In genomic region chr1:98398092-98398491, GRCh38 we compare ENCODE assay signal across 13 cellular contexts.
"Had no signal": no experiment of that assay in that cellular context is flagged by ENCODE, and none has a peak within 500 bp of the region (broad histone marks: within the 10 kb centered on the region; RNA-seq: fewer than 3 reads in every experiment).

No MANE protein-coding gene starts in this region.

- ATAC-seq: left colon had no signal

- H3K36me3 ChIP-seq: cardiac muscle cell, neural progenitor cell, stomach, upper lobe of left lung had no signal

- H3K27ac Mint-ChIP-seq: activated T-cell treated with anti-CD3 and anti-CD28 coated beads, Interleukin-2, amount 50 U/mL, for 24 hours; neural progenitor cell had no signal

- H3K36me3 Mint-ChIP-seq: mesothelial cell of epicardium, neural progenitor cell had no signal

- H3K4me1 ChIP-seq: neural progenitor cell, parathyroid adenoma, testis had no signal

- H3K27ac ChIP-seq: cardiac muscle cell, neural progenitor cell, parathyroid adenoma, stomach, testis, upper lobe of left lung had no signal

- H3K9me3 Mint-ChIP-seq: activated T-cell treated with anti-CD3 and anti-CD28 coated beads, Interleukin-2, amount 50 U/mL, for 24 hours; mesothelial cell of epicardium; neural progenitor cell had no signal

- H2AFZ ChIP-seq: neural progenitor cell, parathyroid adenoma had no signal

- H3K79me2 ChIP-seq: parathyroid adenoma had no signal

- DNase-seq: activated CD4-positive, CD25-positive, alpha-beta regulatory T cell treated with anti-CD3 and anti-CD28 coated beads, Interleukin-2, amount 50 U/mL, for 72 hours; activated naive CD4-positive, alpha-beta T cell treated with anti-CD3 and anti-CD28 coated beads, Interleukin-2, amount 50 U/mL, for 16 hours; activated T-cell treated with anti-CD3 and anti-CD28 coated beads, Interleukin-2, amount 50 U/mL, for 24 hours; left colon; stimulated activated CD4-positive, alpha-beta T cell treated with anti-CD3 and anti-CD28 coated beads, Interleukin-1b, Interleukin-23, amount 100 ng/mL, for 48 hours; stomach; testis; upper lobe of left lung had no signal

- H3K4me3 ChIP-seq: cardiac muscle cell, lung, neural progenitor cell, stomach, testis, upper lobe of left lung had no signal

- H3K9me3 ChIP-seq: stomach, testis, upper lobe of left lung had no signal

- H3K27me3 ChIP-seq: cardiac muscle cell, neural progenitor cell, stomach, testis, upper lobe of left lung had no signal

- H3K4me1 Mint-ChIP-seq: neural progenitor cell had no signal

- H3K27me3 Mint-ChIP-seq: activated T-cell treated with anti-CD3 and anti-CD28 coated beads, Interleukin-2, amount 50 U/mL, for 24 hours had no signal

- H3K4me3 Mint-ChIP-seq: activated T-cell treated with anti-CD3 and anti-CD28 coated beads, Interleukin-2, amount 50 U/mL, for 24 hours; mesothelial cell of epicardium; neural progenitor cell had no signal

- H3K9ac ChIP-seq: neural progenitor cell, parathyroid adenoma had no signal

- H3K4me2 ChIP-seq: neural progenitor cell had no signal
